In genomic region chr15:75369897-75370581, GRCh38 we compare ENCODE assay signal across 1 cellular context.
A peak's percentile ranks its signal among the peaks of the same experiment; 100 is the strongest.
TF ChIP-seq lines count a peak whose summit lies in the region.

No MANE protein-coding gene starts in this region.

TF ChIP-seq in HepG2, 621 proteins besides CTCF, POLR2A, EP300 and RAD21 (continues in another document):
- TF ChIP-seq ELF4 (CRISPR knock-in tag; IDR thresholded peaks at IDR 0.05; ENCODE audit: borderline replicate concordance) = no peak
- TF ChIP-seq JDP2 (CRISPR knock-in tag; IDR thresholded peaks at IDR 0.05; ENCODE audit: borderline replicate concordance) = no peak
- TF ChIP-seq, protein P1, sequence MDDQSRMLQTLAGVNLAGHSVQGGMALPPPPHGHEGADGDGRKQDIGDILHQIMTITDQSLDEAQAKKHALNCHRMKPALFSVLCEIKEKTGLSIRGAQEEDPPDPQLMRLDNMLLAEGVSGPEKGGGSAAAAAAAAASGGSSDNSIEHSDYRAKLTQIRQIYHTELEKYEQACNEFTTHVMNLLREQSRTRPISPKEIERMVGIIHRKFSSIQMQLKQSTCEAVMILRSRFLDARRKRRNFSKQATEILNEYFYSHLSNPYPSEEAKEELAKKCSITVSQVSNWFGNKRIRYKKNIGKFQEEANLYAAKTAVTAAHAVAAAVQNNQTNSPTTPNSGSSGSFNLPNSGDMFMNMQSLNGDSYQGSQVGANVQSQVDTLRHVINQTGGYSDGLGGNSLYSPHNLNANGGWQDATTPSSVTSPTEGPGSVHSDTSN (CRISPR knock-in tag; IDR thresholded peaks at IDR 0.05; ENCODE audit: borderline replicate concordance) = no peak
- peak; percentile 99 for TF ChIP-seq ZNF770 (CRISPR knock-in tag; IDR thresholded peaks at IDR 0.05)
- no peak for TF ChIP-seq XRCC5 (optimal IDR thresholded peaks at IDR 0.05; ENCODE audit: low read length)
- TF ChIP-seq TOPORS (CRISPR knock-in tag; IDR thresholded peaks at IDR 0.05) = no peak
- TF ChIP-seq FOXC1 (CRISPR knock-in tag; IDR thresholded peaks at IDR 0.05; ENCODE audit: borderline replicate concordance) = no peak
- TF ChIP-seq YEATS4 (CRISPR knock-in tag; IDR thresholded peaks at IDR 0.05; ENCODE audit: borderline replicate concordance) = no peak
- TF ChIP-seq RBM39 (IDR thresholded peaks at IDR 0.05; ENCODE audit: low read depth, low read length, poor library complexity, severe bottlenecking) = no peak
- TF ChIP-seq ZNF335 (CRISPR knock-in tag; IDR thresholded peaks at IDR 0.05) = no peak
- TF ChIP-seq, protein P2, sequence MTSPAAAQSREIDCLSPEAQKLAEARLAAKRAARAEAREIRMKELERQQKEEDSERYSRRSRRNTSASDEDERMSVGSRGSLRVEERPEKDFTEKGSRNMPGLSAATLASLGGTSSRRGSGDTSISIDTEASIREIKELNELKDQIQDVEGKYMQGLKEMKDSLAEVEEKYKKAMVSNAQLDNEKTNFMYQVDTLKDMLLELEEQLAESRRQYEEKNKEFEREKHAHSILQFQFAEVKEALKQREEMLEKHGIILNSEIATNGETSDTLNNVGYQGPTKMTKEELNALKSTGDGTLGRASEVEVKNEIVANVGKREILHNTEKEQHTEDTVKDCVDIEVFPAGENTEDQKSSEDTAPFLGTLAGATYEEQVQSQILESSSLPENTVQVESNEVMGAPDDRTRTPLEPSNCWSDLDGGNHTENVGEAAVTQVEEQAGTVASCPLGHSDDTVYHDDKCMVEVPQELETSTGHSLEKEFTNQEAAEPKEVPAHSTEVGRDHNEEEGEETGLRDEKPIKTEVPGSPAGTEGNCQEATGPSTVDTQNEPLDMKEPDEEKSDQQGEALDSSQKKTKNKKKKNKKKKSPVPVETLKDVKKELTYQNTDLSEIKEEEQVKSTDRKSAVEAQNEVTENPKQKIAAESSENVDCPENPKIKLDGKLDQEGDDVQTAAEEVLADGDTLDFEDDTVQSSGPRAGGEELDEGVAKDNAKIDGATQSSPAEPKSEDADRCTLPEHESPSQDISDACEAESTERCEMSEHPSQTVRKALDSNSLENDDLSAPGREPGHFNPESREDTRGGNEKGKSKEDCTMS (CRISPR knock-in tag; conservative IDR thresholded peaks at IDR 0.05) = no peak
- TF ChIP-seq, protein P3, sequence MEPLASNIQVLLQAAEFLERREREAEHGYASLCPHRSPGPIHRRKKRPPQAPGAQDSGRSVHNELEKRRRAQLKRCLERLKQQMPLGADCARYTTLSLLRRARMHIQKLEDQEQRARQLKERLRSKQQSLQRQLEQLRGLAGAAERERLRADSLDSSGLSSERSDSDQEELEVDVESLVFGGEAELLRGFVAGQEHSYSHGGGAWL (CRISPR knock-in tag; IDR thresholded peaks at IDR 0.05) = no peak
- no peak for TF ChIP-seq POLR2AphosphoS2 (IDR thresholded peaks at IDR 0.05; ENCODE audit: low read depth, low read length)
- no peak for TF ChIP-seq ZNF737 (CRISPR knock-in tag; IDR thresholded peaks at IDR 0.05; ENCODE audit: borderline replicate concordance)
- TF ChIP-seq ZNF501 (CRISPR knock-in tag; IDR thresholded peaks at IDR 0.05) = no peak
- TF ChIP-seq TSC22D2 (CRISPR knock-in tag; IDR thresholded peaks at IDR 0.05; ENCODE audit: borderline replicate concordance) = no peak
- TF ChIP-seq MBNL3 (CRISPR knock-in tag; conservative IDR thresholded peaks at IDR 0.05) = no peak
- TF ChIP-seq ZNF850 (CRISPR knock-in tag; conservative IDR thresholded peaks at IDR 0.05) = no peak
- no peak for TF ChIP-seq ZNF672 (CRISPR knock-in tag; IDR thresholded peaks at IDR 0.05)
- no peak for TF ChIP-seq ISL2 (CRISPR knock-in tag; IDR thresholded peaks at IDR 0.05)
- TF ChIP-seq BRF2 (CRISPR knock-in tag; IDR thresholded peaks at IDR 0.05) = no peak
- no peak for TF ChIP-seq KMT2A (CRISPR knock-in tag; IDR thresholded peaks at IDR 0.05)
- no peak for TF ChIP-seq NONO (IDR thresholded peaks at IDR 0.05)
- 0 out of 2 replicates have a peak, but pooled peaks have one; percentile 35 for TF ChIP-seq NONO (CRISPR knock-in tag; conservative IDR thresholded peaks at IDR 0.05)
- peak; percentile 38 for TF ChIP-seq MED1 (CRISPR knock-in tag; IDR thresholded peaks at IDR 0.05)
- no peak for TF ChIP-seq MED8 (CRISPR knock-in tag; IDR thresholded peaks at IDR 0.05; ENCODE audit: insufficient replicate concordance)
- TF ChIP-seq SMAD3 (CRISPR knock-in tag; IDR thresholded peaks at IDR 0.05) = no peak
- TF ChIP-seq NCOA2 (CRISPR knock-in tag; IDR thresholded peaks at IDR 0.05) = no peak
- TF ChIP-seq ZFP62 (CRISPR knock-in tag; IDR thresholded peaks at IDR 0.05) = no peak
- TF ChIP-seq FLYWCH1 (CRISPR knock-in tag; IDR thresholded peaks at IDR 0.05) = no peak
- TF ChIP-seq, protein P4, sequence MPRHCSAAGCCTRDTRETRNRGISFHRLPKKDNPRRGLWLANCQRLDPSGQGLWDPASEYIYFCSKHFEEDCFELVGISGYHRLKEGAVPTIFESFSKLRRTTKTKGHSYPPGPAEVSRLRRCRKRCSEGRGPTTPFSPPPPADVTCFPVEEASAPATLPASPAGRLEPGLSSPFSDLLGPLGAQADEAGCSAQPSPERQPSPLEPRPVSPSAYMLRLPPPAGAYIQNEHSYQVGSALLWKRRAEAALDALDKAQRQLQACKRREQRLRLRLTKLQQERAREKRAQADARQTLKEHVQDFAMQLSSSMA (CRISPR knock-in tag; IDR thresholded peaks at IDR 0.05) = no peak
- TF ChIP-seq ZNF552 (CRISPR knock-in tag; IDR thresholded peaks at IDR 0.05; ENCODE audit: borderline replicate concordance) = no peak
- TF ChIP-seq ZFP41 (CRISPR knock-in tag; IDR thresholded peaks at IDR 0.05; ENCODE audit: borderline replicate concordance) = no peak
- no peak for TF ChIP-seq ZBTB1 (CRISPR knock-in tag; IDR thresholded peaks at IDR 0.05; ENCODE audit: borderline replicate concordance)
- no peak for TF ChIP-seq ZBTB7B (CRISPR knock-in tag; IDR thresholded peaks at IDR 0.05)
- no peak for TF ChIP-seq DPF2 (CRISPR knock-in tag; IDR thresholded peaks at IDR 0.05; ENCODE audit: borderline replicate concordance, low read depth)
- TF ChIP-seq SMAD1 (CRISPR knock-in tag; IDR thresholded peaks at IDR 0.05; ENCODE audit: borderline replicate concordance, low read depth) = no peak
- TF ChIP-seq MTA1 (CRISPR knock-in tag; IDR thresholded peaks at IDR 0.05; ENCODE audit: borderline replicate concordance) = no peak
- TF ChIP-seq ZNF510 (CRISPR knock-in tag; IDR thresholded peaks at IDR 0.05; ENCODE audit: low read depth) = no peak
- TF ChIP-seq NR2F6 (IDR thresholded peaks at IDR 0.05) = no peak
- TF ChIP-seq NR2F6 (CRISPR knock-in tag; IDR thresholded peaks at IDR 0.05) = 0 out of 2 replicates have a peak, but pooled peaks have one; percentile 1
- no peak for TF ChIP-seq SOX6 (IDR thresholded peaks at IDR 0.05)
- peak; percentile 28; the same call in 1 of the 2 replicates for TF ChIP-seq SOX6 (CRISPR knock-in tag; IDR thresholded peaks at IDR 0.05)
- TF ChIP-seq ZNF34 (CRISPR knock-in tag; IDR thresholded peaks at IDR 0.05; ENCODE audit: borderline replicate concordance) = no peak
- TF ChIP-seq ZBTB40 (IDR thresholded peaks at IDR 0.05) = no peak
- no peak for TF ChIP-seq ZBTB40 (CRISPR knock-in tag; IDR thresholded peaks at IDR 0.05)
- TF ChIP-seq DBP (CRISPR knock-in tag; IDR thresholded peaks at IDR 0.05; ENCODE audit: not compliant biosample characterization) = no peak
- peak; percentile 36; the same call in 1 of the 2 replicates for TF ChIP-seq BCL6 (CRISPR knock-in tag; IDR thresholded peaks at IDR 0.05)
- TF ChIP-seq, protein P5, sequence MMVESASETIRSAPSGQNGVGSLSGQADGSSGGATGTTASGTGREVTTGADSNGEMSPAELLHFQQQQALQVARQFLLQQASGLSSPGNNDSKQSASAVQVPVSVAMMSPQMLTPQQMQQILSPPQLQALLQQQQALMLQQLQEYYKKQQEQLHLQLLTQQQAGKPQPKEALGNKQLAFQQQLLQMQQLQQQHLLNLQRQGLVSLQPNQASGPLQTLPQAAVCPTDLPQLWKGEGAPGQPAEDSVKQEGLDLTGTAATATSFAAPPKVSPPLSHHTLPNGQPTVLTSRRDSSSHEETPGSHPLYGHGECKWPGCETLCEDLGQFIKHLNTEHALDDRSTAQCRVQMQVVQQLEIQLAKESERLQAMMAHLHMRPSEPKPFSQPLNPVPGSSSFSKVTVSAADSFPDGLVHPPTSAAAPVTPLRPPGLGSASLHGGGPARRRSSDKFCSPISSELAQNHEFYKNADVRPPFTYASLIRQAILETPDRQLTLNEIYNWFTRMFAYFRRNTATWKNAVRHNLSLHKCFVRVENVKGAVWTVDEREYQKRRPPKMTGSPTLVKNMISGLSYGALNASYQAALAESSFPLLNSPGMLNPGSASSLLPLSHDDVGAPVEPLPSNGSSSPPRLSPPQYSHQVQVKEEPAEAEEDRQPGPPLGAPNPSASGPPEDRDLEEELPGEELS (CRISPR knock-in tag; IDR thresholded peaks at IDR 0.05) = peak; percentile 35; the same call in 1 of the 2 replicates
